In genomic region chr1:35185200-35185599, GRCh38 we compare ENCODE assay signal across 16 cellular contexts. TPM values are rescaled to one million over a fixed set of nuclear protein-coding genes. Genes with fewer than 3 reads are reported as not detected.
DNase-seq lines count a peak whose midpoint lies in the region; ATAC-seq, FAIRE-seq and TF ChIP-seq lines count a peak whose summit lies in the region.
"Had no signal": no experiment of that assay in that cellular context is flagged by ENCODE, and none has a peak within 500 bp of the region (broad histone marks: within the 10 kb centered on the region; RNA-seq: fewer than 3 reads in every experiment).

No MANE protein-coding gene starts in this region.

- no TSS peak for BruUV-seq in Calu3 (replicated peaks; lab: Mats Ljungman, UMichigan)

- no peak for TF ChIP-seq RAD21 in A549 (conservative IDR thresholded peaks at IDR 0.05 in 1 of 2, IDR thresholded peaks at IDR 0.05 in 1 of 2)

- FAIRE-seq in A549 (lab: Jason Lieb, UNC): no peak

- peaks cover 86% of the 10 kb centered on the region for H3K4me1 ChIP-seq in A549
- H3K4me1 ChIP-seq in naive thymus-derived CD4-positive, alpha-beta T cell (ENCODE audit: control insufficient read depth in 2 of 2, insufficient read depth in 2 of 2, low read length in 2 of 2): peaks cover 51 to 55% of the 10 kb centered on the region in 2 donors

- H3K27me3 ChIP-seq in naive thymus-derived CD4-positive, alpha-beta T cell (ENCODE audit: control insufficient read depth in 2 of 2, insufficient read depth in 2 of 2, low read length in 2 of 2): no peaks in the 10 kb centered on the region
- H3K27me3 ChIP-seq: cardiac muscle cell had no signal

- ATAC-seq in A549: no peak
- no peak for ATAC-seq in naive thymus-derived CD4-positive, alpha-beta T cell
- ATAC-seq: left cardiac atrium had no signal

- peaks cover 25 to 96% (median 93%) of the 10 kb centered on the region in 3 experiments for H3K36me3 ChIP-seq in naive thymus-derived CD4-positive, alpha-beta T cell (ENCODE audit: control insufficient read depth in 2 of 3, insufficient read depth in 3 of 3, low read length in 3 of 3)

- 0 out of 3 replicates have a peak overlapping the region, but pooled peaks have one; percentile 3 for H3K4me2 ChIP-seq in A549

- H3K4me1 Mint-ChIP-seq in Calu3 (ENCODE audit: low read depth, unreplicated experiment): peaks cover 72% of the 10 kb centered on the region
- peaks cover 88% of the 10 kb centered on the region for H3K4me1 Mint-ChIP-seq in activated T-helper 2 cell treated with anti-CD3 and anti-CD28 coated beads, Interferon-gamma antibody, Interleukin-2, Interleukin-4, amounts not matched to agents 10 μg/mL and 5 μg/mL and 100 μg/mL, durations not matched to agents 14 hours and 24 hours and 36 hours (ENCODE audit: low read depth)
- peaks cover 66 to 100% (median 95%) of the 10 kb centered on the region in 7 donors for H3K4me1 Mint-ChIP-seq in naive thymus-derived CD4-positive, alpha-beta T cell

- H3K27me3 Mint-ChIP-seq in Calu3 (ENCODE audit: unreplicated experiment): no peaks in the 10 kb centered on the region
- H3K27me3 Mint-ChIP-seq in activated T-helper 2 cell treated with anti-CD3 and anti-CD28 coated beads, Interferon-gamma antibody, Interleukin-2, Interleukin-4, amounts not matched to agents 10 μg/mL and 5 μg/mL and 100 μg/mL, durations not matched to agents 14 hours and 24 hours and 36 hours (ENCODE audit: low read depth): no peaks in the 10 kb centered on the region
- no peaks in the 10 kb centered on the region for H3K27me3 Mint-ChIP-seq in naive thymus-derived CD4-positive, alpha-beta T cell

- no peak for TF ChIP-seq EP300 in A549 (IDR thresholded peaks at IDR 0.05)

- no peak overlapping the region for H3K4me3 Mint-ChIP-seq in Calu3 (ENCODE audit: low read depth, unreplicated experiment)
- H3K4me3 Mint-ChIP-seq in activated T-helper 2 cell treated with anti-CD3 and anti-CD28 coated beads, Interferon-gamma antibody, Interleukin-2, Interleukin-4, amounts not matched to agents 10 μg/mL and 5 μg/mL and 100 μg/mL, durations not matched to agents 14 hours and 24 hours and 36 hours (ENCODE audit: low read depth): peak overlapping the region; percentile 47
- peak overlapping the region in 7 of 10 donors; percentile 3 to 59 (median 16) for H3K4me3 Mint-ChIP-seq in naive thymus-derived CD4-positive, alpha-beta T cell

- intact Hi-C loops in Calu3 (cut with micrococcal nuclease; ENCODE audit: unreplicated experiment): no loop called here
- intact Hi-C loops in activated T-helper 2 cell treated with anti-CD3 and anti-CD28 coated beads, Interferon-gamma antibody, Interleukin-2, Interleukin-4, amounts not matched to agents 10 μg/mL and 5 μg/mL and 100 μg/mL, durations not matched to agents 14 hours and 24 hours and 36 hours (cut with micrococcal nuclease): no loop called here
- intact Hi-C loops in naive thymus-derived CD4-positive, alpha-beta T cell (cut with micrococcal nuclease): no loop called here

- TF ChIP-seq CTCF in A549 (IDR thresholded peaks at IDR 0.05): no peak
- TF ChIP-seq CTCF in Calu3 (IDR thresholded peaks at IDR 0.05; ENCODE audit: unreplicated experiment): no peak
- no peak for TF ChIP-seq CTCF in RWPE1 (conservative IDR thresholded peaks at IDR 0.05; ENCODE audit: low read depth)

- no peaks in the 10 kb centered on the region for H3K9me3 ChIP-seq in A549
- H3K9me3 ChIP-seq in naive thymus-derived CD4-positive, alpha-beta T cell (ENCODE audit: control insufficient read depth in 2 of 3, low read length in 3 of 3): no peaks in the 10 kb centered on the region

- H3K27ac ChIP-seq in A549: no peak overlapping the region
- H3K27ac ChIP-seq in naive thymus-derived CD4-positive, alpha-beta T cell (ENCODE audit: low read depth, low read length): peak overlapping the region; percentile 26
- H3K27ac ChIP-seq in RWPE1: no peak overlapping the region
- H3K27ac ChIP-seq: cardiac muscle cell had no signal

- POLR2A ChIA-PET in A549 (lab: Yijun Ruan, JAX): no interaction called here
- POLR2A ChIA-PET in naive thymus-derived CD4-positive, alpha-beta T cell (lab: Charles Lee): interaction anchor here (1.1 to 1.5 kb wide), 2 partner anchors 13 to 115 kb away, joined by 4 to 7 read pairs; no protein-coding TSS in a partner anchor
- POLR2A ChIA-PET in RWPE1 (lab: Yijun Ruan, JAX; ENCODE audit: low non-redundant PET): no interaction called here

- H3K36me3 Mint-ChIP-seq in Calu3 (ENCODE audit: insufficient read depth, unreplicated experiment): peaks cover 99% of the 10 kb centered on the region
- H3K36me3 Mint-ChIP-seq in activated T-helper 2 cell treated with anti-CD3 and anti-CD28 coated beads, Interferon-gamma antibody, Interleukin-2, Interleukin-4, amounts not matched to agents 10 μg/mL and 5 μg/mL and 100 μg/mL, durations not matched to agents 14 hours and 24 hours and 36 hours (ENCODE audit: low read depth): peaks cover 98% of the 10 kb centered on the region
- peaks cover 12 to 76% (median 64%) of the 10 kb centered on the region in 5 donors for H3K36me3 Mint-ChIP-seq in naive thymus-derived CD4-positive, alpha-beta T cell

- WGBS in A549 (ENCODE audit: missing lambda C conversion rate): 62% methylated on average over 5 of the region's 5 CpGs

- H3K27ac Mint-ChIP-seq in Calu3 (ENCODE audit: unreplicated experiment): peak overlapping the region; percentile 17
- H3K27ac Mint-ChIP-seq in activated T-helper 2 cell treated with anti-CD3 and anti-CD28 coated beads, Interferon-gamma antibody, Interleukin-2, Interleukin-4, amounts not matched to agents 10 μg/mL and 5 μg/mL and 100 μg/mL, durations not matched to agents 14 hours and 24 hours and 36 hours: peak overlapping the region; percentile 79
- peak overlapping the region in 7 of 9 donors; percentile 15 to 85 (median 75) for H3K27ac Mint-ChIP-seq in naive thymus-derived CD4-positive, alpha-beta T cell

- no peaks in the 10 kb centered on the region for H3K9me3 Mint-ChIP-seq in Calu3 (ENCODE audit: low read depth, unreplicated experiment)
- no peaks in the 10 kb centered on the region for H3K9me3 Mint-ChIP-seq in activated T-helper 2 cell treated with anti-CD3 and anti-CD28 coated beads, Interferon-gamma antibody, Interleukin-2, Interleukin-4, amounts not matched to agents 10 μg/mL and 5 μg/mL and 100 μg/mL, durations not matched to agents 14 hours and 24 hours and 36 hours
- H3K9me3 Mint-ChIP-seq in naive thymus-derived CD4-positive, alpha-beta T cell: peaks cover 0 to 3% (median 0%) of the 10 kb centered on the region in 11 donors

- DNase-seq in A549 (ENCODE audit: low read depth in 1 of 2, low spot score in 1 of 2): no peak
- no peak for DNase-seq in Calu3
- DNase-seq in activated T-helper 2 cell treated with anti-CD3 and anti-CD28 coated beads, Interferon-gamma antibody, Interleukin-2, Interleukin-4, amounts not matched to agents 10 μg/mL and 5 μg/mL and 100 μg/mL, durations not matched to agents 14 hours and 24 hours and 36 hours (ENCODE audit: low spot score): no peak
- DNase-seq in naive thymus-derived CD4-positive, alpha-beta T cell: no peak
- DNase-seq in RWPE1 (ENCODE audit: low spot score): no peak
- no peak for DNase-seq in mesenteric fat pad (ENCODE audit: low spot score)
- no peak for DNase-seq in AG08395 (ENCODE audit: low spot score)
- DNase-seq: activated CD4-positive, CD25-positive, alpha-beta regulatory T cell; activated CD8-positive, alpha-beta memory T cell treated with anti-CD3 and anti-CD28 coated beads, Interleukin-2, amount 50 U/mL, for 4 hours; KG1; left cardiac atrium; NCI-H1105; NCI-H2081 treated with DMSO at 0.1 percent for 48 hours; NCI-H69; SHP77 treated with DMSO at 0.1 percent for 48 hours had no signal

- CTCF ChIA-PET in A549 (lab: Yijun Ruan, JAX): no interaction called here
- CTCF ChIA-PET in Calu3 (lab: Charles Lee): no interaction called here
- CTCF ChIA-PET in naive thymus-derived CD4-positive, alpha-beta T cell (lab: Charles Lee): interaction anchor here (1.1 kb wide), 1 partner anchor 17 kb away, joined by 3 read pairs; no protein-coding TSS in a partner anchor
- CTCF ChIA-PET in RWPE1 (lab: Yijun Ruan, JAX): no interaction called here

- no peak overlapping the region for H3K4me3 ChIP-seq in A549
- H3K4me3 ChIP-seq in naive thymus-derived CD4-positive, alpha-beta T cell (ENCODE audit: low read length): no peak overlapping the region
- H3K4me3 ChIP-seq: cardiac muscle cell had no signal

- TF ChIP-seq POLR2A in A549 (IDR thresholded peaks at IDR 0.05; ENCODE audit: low read length): no peak

TF ChIP-seq in A549, 52 proteins besides CTCF, POLR2A, EP300 and RAD21:
- no peak for TF ChIP-seq HOXB13 (CRISPR knock-in tag; IDR thresholded peaks at IDR 0.05; ENCODE audit: low read depth)
TF ChIP-seq in A549: peak in this region for 0.

RNA-seq across cellular contexts. Expression of gene SFPQ, which starts 7.7 kb away (rescaled TPM):
- 99.6 and 151 TPM in 2 replicates for polyA plus RNA-seq in A549 (2011; rRNA removed)
- polyA plus RNA-seq in A549 (2012; cell fraction: cytosol; rRNA removed): 63.4 and 70.1 TPM in 2 replicates
- polyA plus RNA-seq in A549 (2012; cell fraction: nucleus; rRNA removed): 176 and 221 TPM in 2 replicates
- 327 to 363 TPM (median 332 TPM) in 3 replicates for polyA plus RNA-seq in A549 (2017; fragmentation: RNase III; extraction: RNeasy Plus Mini Kit Qiagen cat#74134 plus additional on column Dnase treatment)
- polyA minus RNA-seq in A549 (2011; rRNA and poly(A)+ RNA removed): 36.4 and 43.9 TPM in 2 replicates
- 328 and 369 TPM in 2 replicates for total RNA-seq in Calu3 (2022)
- 358 and 369 TPM in 2 replicates for total RNA-seq in activated T-helper 2 cell treated with anti-CD3 and anti-CD28 coated beads, Interferon-gamma antibody, Interleukin-2, Interleukin-4, amounts not matched to agents 10 μg/mL and 5 μg/mL and 100 μg/mL, durations not matched to agents 14 hours and 24 hours and 36 hours
- 100 to 1,000 TPM; 316 to 610 (median 356) TPM for total RNA-seq in naive thymus-derived CD4-positive, alpha-beta T cell
- polyA plus RNA-seq in naive thymus-derived CD4-positive, alpha-beta T cell: 100 to 1,000 TPM in 1 of 2 donors, 10 to 100 TPM in 1; 91.0 to 178 TPM
- total RNA-seq in mesenteric fat pad: 205 TPM

Comparison
In these comparisons a context has a peak if more than half of its experiments do, and no peak if none do; other contexts are left out.
1. H3K27ac Mint-ChIP-seq: peak in every context shown above with its lines; median percentile 79 in activated T-helper 2 cell treated with anti-CD3 and anti-CD28 coated beads, Interferon-gamma antibody, Interleukin-2, Interleukin-4, amounts not matched to agents 10 μg/mL and 5 μg/mL and 100 μg/mL, durations not matched to agents 14 hours and 24 hours and 36 hours; 75 in naive thymus-derived CD4-positive, alpha-beta T cell; 17 in Calu3.